8 cellular contexts compared by ENCODE assay signal in the genomic region with DNA sequence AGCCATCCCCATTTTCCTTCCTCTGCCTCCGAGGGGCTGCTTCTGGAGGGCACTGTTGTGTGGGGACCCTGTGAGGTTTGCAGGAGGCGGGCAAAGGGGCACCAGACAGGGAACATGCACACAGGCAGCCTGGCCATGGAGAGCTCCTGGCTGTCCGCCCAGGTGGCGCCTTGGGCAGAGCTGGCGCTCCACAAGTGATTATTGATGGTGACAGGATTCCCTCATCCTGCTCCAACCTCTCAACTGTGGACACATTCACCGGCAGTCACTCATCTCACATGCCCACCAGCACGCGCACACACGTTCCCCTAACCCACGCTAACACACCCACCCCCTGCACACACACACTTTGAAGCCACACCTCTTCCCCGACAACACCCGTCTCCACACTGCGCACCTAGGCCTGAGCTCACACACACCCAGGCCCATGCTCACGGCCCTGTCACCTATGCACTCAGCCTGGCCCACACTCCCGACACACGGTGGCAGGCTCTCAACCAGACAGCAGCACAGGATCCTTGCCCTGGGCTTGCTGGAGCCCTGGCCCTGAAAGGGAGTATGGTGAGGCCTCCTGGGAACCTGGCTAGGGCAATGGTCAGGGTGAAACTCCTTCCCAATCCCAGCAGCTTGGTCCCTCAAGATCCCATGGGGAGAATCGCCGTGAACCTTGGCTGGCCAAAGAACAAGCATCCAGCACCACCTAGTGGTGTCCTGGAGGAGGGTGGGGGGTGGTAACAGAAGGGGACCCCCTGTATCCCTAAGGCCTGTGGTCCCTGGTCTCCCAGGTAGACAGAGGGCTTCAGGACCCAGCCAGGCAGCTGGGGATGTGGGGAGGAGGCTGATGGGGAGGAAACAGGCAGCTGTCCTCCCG. TPM values are rescaled to one million over a fixed set of nuclear protein-coding genes. Genes with fewer than 3 reads are reported as not detected.
DNase-seq lines count a peak whose midpoint lies in the region; ATAC-seq, FAIRE-seq and TF ChIP-seq lines count a peak whose summit lies in the region.

No MANE protein-coding gene starts in this region.

- peak overlapping the region in 2 of 5 experiments; percentile 72 for H3K27ac Mint-ChIP-seq in brain

- H3K36me3 ChIP-seq in Loucy (ENCODE audit: insufficient read depth, low read length), result no peaks in the 10 kb centered on the region

- H3K27me3 ChIP-seq in Loucy (ENCODE audit: insufficient read depth, low read length, poor library complexity, severe bottlenecking), result no peaks in the 10 kb centered on the region

- no peak overlapping the region for H3K4me2 ChIP-seq in Loucy (ENCODE audit: low read depth, low read length, poor library complexity, severe bottlenecking)

- H3K9me2 ChIP-seq in Loucy (replicated peaks; ENCODE audit: low read depth, low read length), result no peaks in the 10 kb centered on the region

- peaks cover 17% of the 10 kb centered on the region for H3K4me1 Mint-ChIP-seq in brain

- no peaks in the 10 kb centered on the region for H3K9me3 Mint-ChIP-seq in brain

- no peaks in the 10 kb centered on the region for H3F3A ChIP-seq in Loucy (ENCODE audit: low read depth)

- peak; percentile 92 for DNase-seq in D721Med (ENCODE audit: insufficient read length, low spot score)
- no peak for DNase-seq in left lobe of liver (ENCODE audit: low spot score)
- no peak for DNase-seq in SHP77 treated with DMSO at 0.1 percent for 48 hours (lab: John Stamatoyannopoulos, UW)
- no peak for DNase-seq in MV-4-11 (lab: John Stamatoyannopoulos, UW)
- no peak for DNase-seq in activated CD4-positive, CD25-positive, alpha-beta regulatory T cell treated with anti-CD3 and anti-CD28 coated beads, Interleukin-2, amount 50 U/mL, for 72 hours

- H3K9me3 ChIP-seq in Loucy (ENCODE audit: insufficient read depth, low read depth, low read length), result no peaks in the 10 kb centered on the region

- no peaks in the 10 kb centered on the region for H3K36me3 Mint-ChIP-seq in brain

- peak overlapping the region in 1 of 5 experiments; percentile 16 for H3K4me3 Mint-ChIP-seq in brain

- no peak overlapping the region for H3K9ac ChIP-seq in Loucy (ENCODE audit: low read depth, low read length, poor library complexity, severe bottlenecking)

- no peaks in the 10 kb centered on the region for H3K79me2 ChIP-seq in Loucy (ENCODE audit: insufficient read depth, low read length)

- no peak overlapping the region for H2AFZ ChIP-seq in Loucy (ENCODE audit: low read length)

- peak; percentile 68 for ATAC-seq in left lobe of liver
- ATAC-seq in HG03565 (IDR thresholded peaks at IDR 0.05; ENCODE audit: unreplicated experiment), result no peak

- FAIRE-seq in D721Med (lab: Jason Lieb, UNC), result no peak

- peaks cover 11% of the 10 kb centered on the region for H3K27me3 Mint-ChIP-seq in brain

- TF ChIP-seq CTCF in D721Med (IDR thresholded peaks at IDR 0.05; ENCODE audit: insufficient read depth, missing control alignments), result peak; percentile 76
- TF ChIP-seq CTCF in Loucy (conservative IDR thresholded peaks at IDR 0.05; ENCODE audit: low read length), result peak; percentile 68
- TF ChIP-seq CTCF in brain (conservative IDR thresholded peaks at IDR 0.05), result peak; percentile 61 to 81

- H3K4me1 ChIP-seq in Loucy (ENCODE audit: insufficient read depth, low read length, poor library complexity, severe bottlenecking), result no peaks in the 10 kb centered on the region

- no peaks in the 10 kb centered on the region for H4K20me1 ChIP-seq in Loucy (ENCODE audit: insufficient read depth, low read length, poor library complexity, severe bottlenecking)

- H3K4me3 ChIP-seq in Loucy (ENCODE audit: low read length, poor library complexity, severe bottlenecking), result no peak overlapping the region

RNA-seq across cellular contexts. Expression of gene PNMT, which starts 3.6 kb away (rescaled TPM):
- 2.9 TPM for polyA plus RNA-seq in brain (ENCODE audit: insufficient read depth, low read depth, low replicate concordance)
- total RNA-seq in left lobe of liver, result 0.45 TPM

RNA-seq across cellular contexts. Expression of gene TCAP, which starts 6.7 kb away (rescaled TPM):
- 2.1 TPM for polyA plus RNA-seq in brain (ENCODE audit: insufficient read depth, low read depth, low replicate concordance)
- total RNA-seq in left lobe of liver, result 0.55 TPM

RNA-seq across cellular contexts. Expression of gene PGAP3, which starts 16.0 kb away (rescaled TPM):
- polyA plus RNA-seq in brain (ENCODE audit: insufficient read depth, low read depth, low replicate concordance), result 13.0 TPM
- total RNA-seq in left lobe of liver, result 23.8 TPM

RNA-seq across cellular contexts. Expression of gene ERBB2, which starts 28.0 kb away (rescaled TPM):
- polyA plus RNA-seq in brain (ENCODE audit: insufficient read depth, low read depth, low replicate concordance), result 21.1 TPM
- total RNA-seq in left lobe of liver, result 23.1 TPM

RNA-seq across cellular contexts. Expression of gene STARD3, which starts 34.9 kb away (rescaled TPM):
- polyA plus RNA-seq in brain (ENCODE audit: insufficient read depth, low read depth, low replicate concordance), result 53.8 TPM
- total RNA-seq in left lobe of liver, result 27.3 TPM
